ENCODE assay signal across 2 cellular contexts in the genomic region with DNA sequence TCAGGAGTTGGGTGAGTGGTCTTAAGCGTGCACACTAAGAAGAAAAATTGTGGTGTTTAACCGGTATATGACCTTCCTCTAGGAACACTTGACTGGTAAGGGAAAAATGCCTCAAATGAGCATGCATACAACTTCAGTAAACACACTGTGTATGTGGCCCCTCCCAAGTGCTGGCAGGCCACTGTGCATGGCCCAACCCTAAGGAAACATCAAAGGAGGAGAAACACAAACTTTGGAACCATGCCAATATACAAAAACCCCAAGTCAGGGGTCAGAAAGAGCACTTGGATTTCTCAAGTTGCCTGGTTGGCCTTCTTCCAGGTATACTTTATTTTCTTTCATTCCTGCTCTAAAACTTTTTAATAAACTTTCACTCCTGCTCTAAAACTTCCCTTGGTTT.
TF ChIP-seq lines count a peak whose summit lies in the region.

No MANE protein-coding gene starts in this region.

TF ChIP-seq in HepG2, 621 proteins besides CTCF, POLR2A, EP300 and RAD21:
- TF ChIP-seq PRDM15 (CRISPR knock-in tag; IDR thresholded peaks at IDR 0.05) (no peak), ZXDC (CRISPR knock-in tag; IDR thresholded peaks at IDR 0.05) (no peak), AHR (CRISPR knock-in tag; IDR thresholded peaks at IDR 0.05) (no peak), ZNF263 (CRISPR knock-in tag; IDR thresholded peaks at IDR 0.05) (no peak), SP1 (IDR thresholded peaks at IDR 0.05) (no peak), SP1 (CRISPR knock-in tag; IDR thresholded peaks at IDR 0.05) (no peak), RARA (CRISPR knock-in tag; IDR thresholded peaks at IDR 0.05) (0 out of 2 replicates have a peak, but pooled peaks have one; percentile 18), U2AF1 (optimal IDR thresholded peaks at IDR 0.05; ENCODE audit: low read depth, low read length) (no peak), KLF15 (CRISPR knock-in tag; IDR thresholded peaks at IDR 0.05; ENCODE audit: borderline replicate concordance) (no peak), ZC3H4 (CRISPR knock-in tag; IDR thresholded peaks at IDR 0.05; ENCODE audit: borderline replicate concordance) (no peak), TCF7 (IDR thresholded peaks at IDR 0.05; ENCODE audit: low read depth) (peak; percentile 20; the same call in 1 of the 2 replicates), ZNF543 (CRISPR knock-in tag; IDR thresholded peaks at IDR 0.05) (no peak)

TF ChIP-seq in H1, 55 proteins besides CTCF, POLR2A, EP300 and RAD21:
- TF ChIP-seq TAF1 (IDR thresholded peaks at IDR 0.05; ENCODE audit: low read depth, low read length) (no peak), CHD7 (IDR thresholded peaks at IDR 0.05; ENCODE audit: insufficient replicate concordance, low read length) (no peak)
